In the genomic region with DNA sequence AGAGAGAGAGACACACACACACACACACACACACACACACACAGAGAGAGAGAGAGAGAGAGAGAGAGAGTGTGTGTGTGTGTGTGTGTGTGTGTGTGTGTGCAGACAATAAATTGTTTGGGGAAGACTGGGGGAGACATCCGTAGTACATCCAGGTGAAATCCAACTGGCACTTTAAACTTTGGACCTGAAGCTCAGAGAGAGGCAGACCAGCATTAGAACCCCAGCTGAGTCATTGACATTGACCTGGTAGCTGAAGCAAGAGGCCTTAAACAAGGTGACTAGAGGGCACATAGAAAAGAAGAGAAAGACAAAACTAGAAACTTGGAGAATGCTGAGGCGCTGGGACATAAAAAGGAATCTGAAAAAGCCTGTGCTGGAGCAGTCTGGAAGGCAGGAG, we compare ENCODE assay signal across 1 cellular context.
TF ChIP-seq lines count a peak whose summit lies in the region.

No MANE protein-coding gene starts in this region.

TF ChIP-seq in HepG2, 621 proteins besides CTCF, POLR2A, EP300 and RAD21 (continued from another document and continues in another):
- TF ChIP-seq ZNF646 (CRISPR knock-in tag; IDR thresholded peaks at IDR 0.05), result peak; percentile 65; the same call in 1 of the 2 replicates
- TF ChIP-seq KLF13 (CRISPR knock-in tag; IDR thresholded peaks at IDR 0.05), result no peak
- TF ChIP-seq CENPT (CRISPR knock-in tag; IDR thresholded peaks at IDR 0.05; ENCODE audit: low read depth), result no peak
- no peak for TF ChIP-seq HDAC2 (CRISPR knock-in tag; IDR thresholded peaks at IDR 0.05)
- no peak for TF ChIP-seq KDM1A (CRISPR knock-in tag; IDR thresholded peaks at IDR 0.05)
- TF ChIP-seq HNF4A (CRISPR knock-in tag; IDR thresholded peaks at IDR 0.05), result peak; percentile 79
- TF ChIP-seq RXRB (CRISPR knock-in tag; IDR thresholded peaks at IDR 0.05; ENCODE audit: borderline replicate concordance), result peak; percentile 66
- TF ChIP-seq YEATS2 (CRISPR knock-in tag; IDR thresholded peaks at IDR 0.05; ENCODE audit: borderline replicate concordance), result no peak
- peak; percentile 17; the same call in 1 of the 2 replicates for TF ChIP-seq SAP130 (CRISPR knock-in tag; IDR thresholded peaks at IDR 0.05; ENCODE audit: low read depth)
- TF ChIP-seq ZNF556 (CRISPR knock-in tag; IDR thresholded peaks at IDR 0.05; ENCODE audit: borderline replicate concordance), result no peak
- TF ChIP-seq FOXO1 (CRISPR knock-in tag; IDR thresholded peaks at IDR 0.05), result no peak
- peak; percentile 67; the same call in 1 of the 2 replicates for TF ChIP-seq NCOR1 (IDR thresholded peaks at IDR 0.05; ENCODE audit: borderline replicate concordance, low read length)
- no peak for TF ChIP-seq KDM6A (CRISPR knock-in tag; IDR thresholded peaks at IDR 0.05; ENCODE audit: low read depth)
- no peak for TF ChIP-seq ZNF569 (CRISPR knock-in tag; IDR thresholded peaks at IDR 0.05; ENCODE audit: borderline replicate concordance)
- no peak for TF ChIP-seq GTF3A (CRISPR knock-in tag; conservative IDR thresholded peaks at IDR 0.05)
- TF ChIP-seq ZNF7 (CRISPR knock-in tag; IDR thresholded peaks at IDR 0.05), result no peak
- TF ChIP-seq AHR (CRISPR knock-in tag; IDR thresholded peaks at IDR 0.05), result no peak
- TF ChIP-seq ZFP90 (CRISPR knock-in tag; IDR thresholded peaks at IDR 0.05; ENCODE audit: borderline replicate concordance), result no peak
- no peak for TF ChIP-seq FOXK1 (CRISPR knock-in tag; IDR thresholded peaks at IDR 0.05; ENCODE audit: borderline replicate concordance, low read depth)
- TF ChIP-seq ESRRA (CRISPR knock-in tag; IDR thresholded peaks at IDR 0.05; ENCODE audit: low read depth), result peak; percentile 64; the same call in 1 of the 2 replicates
- no peak for TF ChIP-seq STAG1 (CRISPR knock-in tag; IDR thresholded peaks at IDR 0.05)
- no peak for TF ChIP-seq SP5 (CRISPR knock-in tag; IDR thresholded peaks at IDR 0.05; ENCODE audit: borderline replicate concordance, low read depth)
- TF ChIP-seq RARA (CRISPR knock-in tag; IDR thresholded peaks at IDR 0.05), result peak; percentile 66
- TF ChIP-seq ETV5 (CRISPR knock-in tag; IDR thresholded peaks at IDR 0.05; ENCODE audit: borderline replicate concordance), result no peak
- TF ChIP-seq ZNF710 (CRISPR knock-in tag; IDR thresholded peaks at IDR 0.05; ENCODE audit: borderline replicate concordance), result 0 out of 2 replicates have a peak, but pooled peaks have one; percentile 42
- TF ChIP-seq ELF1 (CRISPR knock-in tag; IDR thresholded peaks at IDR 0.05), result no peak
- TF ChIP-seq, protein P1, sequence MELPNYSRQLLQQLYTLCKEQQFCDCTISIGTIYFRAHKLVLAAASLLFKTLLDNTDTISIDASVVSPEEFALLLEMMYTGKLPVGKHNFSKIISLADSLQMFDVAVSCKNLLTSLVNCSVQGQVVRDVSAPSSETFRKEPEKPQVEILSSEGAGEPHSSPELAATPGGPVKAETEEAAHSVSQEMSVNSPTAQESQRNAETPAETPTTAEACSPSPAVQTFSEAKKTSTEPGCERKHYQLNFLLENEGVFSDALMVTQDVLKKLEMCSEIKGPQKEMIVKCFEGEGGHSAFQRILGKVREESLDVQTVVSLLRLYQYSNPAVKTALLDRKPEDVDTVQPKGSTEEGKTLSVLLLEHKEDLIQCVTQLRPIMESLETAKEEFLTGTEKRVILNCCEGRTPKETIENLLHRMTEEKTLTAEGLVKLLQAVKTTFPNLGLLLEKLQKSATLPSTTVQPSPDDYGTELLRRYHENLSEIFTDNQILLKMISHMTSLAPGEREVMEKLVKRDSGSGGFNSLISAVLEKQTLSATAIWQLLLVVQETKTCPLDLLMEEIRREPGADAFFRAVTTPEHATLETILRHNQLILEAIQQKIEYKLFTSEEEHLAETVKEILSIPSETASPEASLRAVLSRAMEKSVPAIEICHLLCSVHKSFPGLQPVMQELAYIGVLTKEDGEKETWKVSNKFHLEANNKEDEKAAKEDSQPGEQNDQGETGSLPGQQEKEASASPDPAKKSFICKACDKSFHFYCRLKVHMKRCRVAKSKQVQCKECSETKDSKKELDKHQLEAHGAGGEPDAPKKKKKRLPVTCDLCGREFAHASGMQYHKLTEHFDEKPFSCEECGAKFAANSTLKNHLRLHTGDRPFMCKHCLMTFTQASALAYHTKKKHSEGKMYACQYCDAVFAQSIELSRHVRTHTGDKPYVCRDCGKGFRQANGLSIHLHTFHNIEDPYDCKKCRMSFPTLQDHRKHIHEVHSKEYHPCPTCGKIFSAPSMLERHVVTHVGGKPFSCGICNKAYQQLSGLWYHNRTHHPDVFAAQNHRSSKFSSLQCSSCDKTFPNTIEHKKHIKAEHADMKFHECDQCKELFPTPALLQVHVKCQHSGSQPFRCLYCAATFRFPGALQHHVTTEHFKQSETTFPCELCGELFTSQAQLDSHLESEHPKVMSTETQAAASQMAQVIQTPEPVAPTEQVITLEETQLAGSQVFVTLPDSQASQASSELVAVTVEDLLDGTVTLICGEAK (IDR thresholded peaks at IDR 0.05), result no peak
- TF ChIP-seq, protein P1 (CRISPR knock-in tag; IDR thresholded peaks at IDR 0.05), result no peak
- TF ChIP-seq NFKBIZ (CRISPR knock-in tag; IDR thresholded peaks at IDR 0.05), result no peak
- no peak for TF ChIP-seq U2AF1 (optimal IDR thresholded peaks at IDR 0.05; ENCODE audit: low read depth, low read length)
- TF ChIP-seq ZNF24 (IDR thresholded peaks at IDR 0.05), result no peak
- no peak for TF ChIP-seq ZNF780A (CRISPR knock-in tag; IDR thresholded peaks at IDR 0.05)
- peak; percentile 39; the same call in 1 of the 2 replicates for TF ChIP-seq ZNF644 (CRISPR knock-in tag; IDR thresholded peaks at IDR 0.05; ENCODE audit: low read depth)
- TF ChIP-seq ZFP37 (CRISPR knock-in tag; IDR thresholded peaks at IDR 0.05; ENCODE audit: borderline replicate concordance), result no peak
- TF ChIP-seq MAFK (conservative IDR thresholded peaks at IDR 0.05 in 1 of 2, IDR thresholded peaks at IDR 0.05 in 1 of 2; ENCODE audit: low read length in 2 of 2), result no peak
- TF ChIP-seq NR2F6 (IDR thresholded peaks at IDR 0.05), result no peak
- 0 out of 2 replicates have a peak, but pooled peaks have one; percentile 45 for TF ChIP-seq NR2F6 (CRISPR knock-in tag; IDR thresholded peaks at IDR 0.05)
- no peak for TF ChIP-seq KLF16 (CRISPR knock-in tag; IDR thresholded peaks at IDR 0.05)
- TF ChIP-seq ZNF224 (CRISPR knock-in tag; IDR thresholded peaks at IDR 0.05), result no peak
- no peak for TF ChIP-seq BHLHE40 (IDR thresholded peaks at IDR 0.05; ENCODE audit: low read length)
- TF ChIP-seq AKAP8 (CRISPR knock-in tag; IDR thresholded peaks at IDR 0.05), result no peak
